1 cellular context compared by ENCODE assay signal in genomic region chr3:185823280-185824044, GRCh38.
TF ChIP-seq lines count a peak whose summit lies in the region.

No MANE protein-coding gene starts in this region.

TF ChIP-seq in HepG2, 621 proteins besides CTCF, POLR2A, EP300 and RAD21 (continued from another document and continues in another):
- TF ChIP-seq SP2 (CRISPR knock-in tag; IDR thresholded peaks at IDR 0.05) (no peak), ZSCAN31 (CRISPR knock-in tag; IDR thresholded peaks at IDR 0.05; ENCODE audit: low read depth) (no peak), ATF1 (CRISPR knock-in tag; IDR thresholded peaks at IDR 0.05) (no peak), ZNF484 (CRISPR knock-in tag; IDR thresholded peaks at IDR 0.05; ENCODE audit: borderline replicate concordance, low read depth) (no peak), ZNF605 (CRISPR knock-in tag; IDR thresholded peaks at IDR 0.05) (no peak), ZNF710 (CRISPR knock-in tag; IDR thresholded peaks at IDR 0.05; ENCODE audit: borderline replicate concordance) (no peak), IRF1 (CRISPR knock-in tag; IDR thresholded peaks at IDR 0.05; ENCODE audit: low read depth) (no peak), ZNF354B (CRISPR knock-in tag; IDR thresholded peaks at IDR 0.05) (no peak), ZNF143 (CRISPR knock-in tag; IDR thresholded peaks at IDR 0.05) (no peak), RFX1 (IDR thresholded peaks at IDR 0.05) (no peak), HINFP (CRISPR knock-in tag; IDR thresholded peaks at IDR 0.05; ENCODE audit: low read depth) (no peak), ELF1 (CRISPR knock-in tag; IDR thresholded peaks at IDR 0.05) (no peak), ZNF44 (CRISPR knock-in tag; IDR thresholded peaks at IDR 0.05) (no peak), ZNF614 (CRISPR knock-in tag; IDR thresholded peaks at IDR 0.05; ENCODE audit: borderline replicate concordance) (no peak), ZNF780A (CRISPR knock-in tag; IDR thresholded peaks at IDR 0.05) (no peak), ARNTL (CRISPR knock-in tag; IDR thresholded peaks at IDR 0.05) (peak; percentile 14; the same call in 1 of the 2 replicates), STAG1 (CRISPR knock-in tag; IDR thresholded peaks at IDR 0.05) (0 out of 2 replicates have a peak, but pooled peaks have one; percentile 15), ZNF33A (CRISPR knock-in tag; IDR thresholded peaks at IDR 0.05; ENCODE audit: borderline replicate concordance) (no peak), YEATS2 (CRISPR knock-in tag; IDR thresholded peaks at IDR 0.05; ENCODE audit: borderline replicate concordance) (no peak), ZNF552 (CRISPR knock-in tag; IDR thresholded peaks at IDR 0.05; ENCODE audit: borderline replicate concordance) (no peak), HDAC1 (CRISPR knock-in tag; IDR thresholded peaks at IDR 0.05) (0 out of 2 replicates have a peak, but pooled peaks have one; percentile 27), ZNF607 (CRISPR knock-in tag; IDR thresholded peaks at IDR 0.05; ENCODE audit: borderline replicate concordance) (no peak), SPEN (CRISPR knock-in tag; IDR thresholded peaks at IDR 0.05; ENCODE audit: low read depth) (no peak), CBFB (CRISPR knock-in tag; IDR thresholded peaks at IDR 0.05) (0 out of 2 replicates have a peak, but pooled peaks have one; percentile 14), MEIS2 (CRISPR knock-in tag; IDR thresholded peaks at IDR 0.05) (0 out of 2 replicates have a peak, but pooled peaks have one; percentile 45), SMAD3 (CRISPR knock-in tag; IDR thresholded peaks at IDR 0.05) (no peak), HDAC6 (IDR thresholded peaks at IDR 0.05; ENCODE audit: low read depth, low read length) (no peak), KMT2A (CRISPR knock-in tag; IDR thresholded peaks at IDR 0.05) (no peak), MLXIP (CRISPR knock-in tag; IDR thresholded peaks at IDR 0.05; ENCODE audit: borderline replicate concordance) (peak; percentile 30; the same call in 1 of the 2 replicates), TOE1 (CRISPR knock-in tag; IDR thresholded peaks at IDR 0.05) (no peak), AKAP8 (CRISPR knock-in tag; IDR thresholded peaks at IDR 0.05) (no peak), CHD4 (IDR thresholded peaks at IDR 0.05; ENCODE audit: borderline replicate concordance, low read length) (no peak), PHF8 (CRISPR knock-in tag; IDR thresholded peaks at IDR 0.05) (peak; percentile 61), ZBTB2 (CRISPR knock-in tag; IDR thresholded peaks at IDR 0.05; ENCODE audit: low read depth) (0 out of 2 replicates have a peak, but pooled peaks have one; percentile 24), RORA (CRISPR knock-in tag; IDR thresholded peaks at IDR 0.05) (no peak), HNRNPLL (IDR thresholded peaks at IDR 0.05; ENCODE audit: low read depth, low read length, poor library complexity, severe bottlenecking) (peak; percentile 42), NKX3-1 (CRISPR knock-in tag; IDR thresholded peaks at IDR 0.05) (no peak), MATR3 (CRISPR knock-in tag; IDR thresholded peaks at IDR 0.05) (no peak), CHCHD3 (CRISPR knock-in tag; IDR thresholded peaks at IDR 0.05) (no peak), PPARG (CRISPR knock-in tag; conservative IDR thresholded peaks at IDR 0.05) (0 out of 2 replicates have a peak, but pooled peaks have one; percentile 16)
- TF ChIP-seq, protein P1, sequence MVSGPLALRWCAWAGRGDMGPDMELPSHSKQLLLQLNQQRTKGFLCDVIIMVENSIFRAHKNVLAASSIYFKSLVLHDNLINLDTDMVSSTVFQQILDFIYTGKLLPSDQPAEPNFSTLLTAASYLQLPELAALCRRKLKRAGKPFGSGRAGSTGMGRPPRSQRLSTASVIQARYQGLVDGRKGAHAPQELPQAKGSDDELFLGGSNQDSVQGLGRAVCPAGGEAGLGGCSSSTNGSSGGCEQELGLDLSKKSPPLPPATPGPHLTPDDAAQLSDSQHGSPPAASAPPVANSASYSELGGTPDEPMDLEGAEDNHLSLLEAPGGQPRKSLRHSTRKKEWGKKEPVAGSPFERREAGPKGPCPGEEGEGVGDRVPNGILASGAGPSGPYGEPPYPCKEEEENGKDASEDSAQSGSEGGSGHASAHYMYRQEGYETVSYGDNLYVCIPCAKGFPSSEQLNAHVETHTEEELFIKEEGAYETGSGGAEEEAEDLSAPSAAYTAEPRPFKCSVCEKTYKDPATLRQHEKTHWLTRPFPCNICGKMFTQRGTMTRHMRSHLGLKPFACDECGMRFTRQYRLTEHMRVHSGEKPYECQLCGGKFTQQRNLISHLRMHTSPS (CRISPR knock-in tag; IDR thresholded peaks at IDR 0.05; ENCODE audit: low read depth), result no peak
- TF ChIP-seq, protein P2, sequence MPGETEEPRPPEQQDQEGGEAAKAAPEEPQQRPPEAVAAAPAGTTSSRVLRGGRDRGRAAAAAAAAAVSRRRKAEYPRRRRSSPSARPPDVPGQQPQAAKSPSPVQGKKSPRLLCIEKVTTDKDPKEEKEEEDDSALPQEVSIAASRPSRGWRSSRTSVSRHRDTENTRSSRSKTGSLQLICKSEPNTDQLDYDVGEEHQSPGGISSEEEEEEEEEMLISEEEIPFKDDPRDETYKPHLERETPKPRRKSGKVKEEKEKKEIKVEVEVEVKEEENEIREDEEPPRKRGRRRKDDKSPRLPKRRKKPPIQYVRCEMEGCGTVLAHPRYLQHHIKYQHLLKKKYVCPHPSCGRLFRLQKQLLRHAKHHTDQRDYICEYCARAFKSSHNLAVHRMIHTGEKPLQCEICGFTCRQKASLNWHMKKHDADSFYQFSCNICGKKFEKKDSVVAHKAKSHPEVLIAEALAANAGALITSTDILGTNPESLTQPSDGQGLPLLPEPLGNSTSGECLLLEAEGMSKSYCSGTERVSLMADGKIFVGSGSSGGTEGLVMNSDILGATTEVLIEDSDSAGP (CRISPR knock-in tag; IDR thresholded peaks at IDR 0.05; ENCODE audit: borderline replicate concordance), result peak; percentile 33; the same call in 1 of the 2 replicates
- TF ChIP-seq, protein P3, sequence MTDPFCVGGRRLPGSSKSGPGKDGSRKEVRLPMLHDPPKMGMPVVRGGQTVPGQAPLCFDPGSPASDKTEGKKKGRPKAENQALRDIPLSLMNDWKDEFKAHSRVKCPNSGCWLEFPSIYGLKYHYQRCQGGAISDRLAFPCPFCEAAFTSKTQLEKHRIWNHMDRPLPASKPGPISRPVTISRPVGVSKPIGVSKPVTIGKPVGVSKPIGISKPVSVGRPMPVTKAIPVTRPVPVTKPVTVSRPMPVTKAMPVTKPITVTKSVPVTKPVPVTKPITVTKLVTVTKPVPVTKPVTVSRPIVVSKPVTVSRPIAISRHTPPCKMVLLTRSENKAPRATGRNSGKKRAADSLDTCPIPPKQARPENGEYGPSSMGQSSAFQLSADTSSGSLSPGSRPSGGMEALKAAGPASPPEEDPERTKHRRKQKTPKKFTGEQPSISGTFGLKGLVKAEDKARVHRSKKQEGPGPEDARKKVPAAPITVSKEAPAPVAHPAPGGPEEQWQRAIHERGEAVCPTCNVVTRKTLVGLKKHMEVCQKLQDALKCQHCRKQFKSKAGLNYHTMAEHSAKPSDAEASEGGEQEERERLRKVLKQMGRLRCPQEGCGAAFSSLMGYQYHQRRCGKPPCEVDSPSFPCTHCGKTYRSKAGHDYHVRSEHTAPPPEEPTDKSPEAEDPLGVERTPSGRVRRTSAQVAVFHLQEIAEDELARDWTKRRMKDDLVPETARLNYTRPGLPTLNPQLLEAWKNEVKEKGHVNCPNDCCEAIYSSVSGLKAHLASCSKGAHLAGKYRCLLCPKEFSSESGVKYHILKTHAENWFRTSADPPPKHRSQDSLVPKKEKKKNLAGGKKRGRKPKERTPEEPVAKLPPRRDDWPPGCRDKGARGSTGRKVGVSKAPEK (CRISPR knock-in tag; IDR thresholded peaks at IDR 0.05; ENCODE audit: borderline replicate concordance), result no peak
- TF ChIP-seq, protein P4, sequence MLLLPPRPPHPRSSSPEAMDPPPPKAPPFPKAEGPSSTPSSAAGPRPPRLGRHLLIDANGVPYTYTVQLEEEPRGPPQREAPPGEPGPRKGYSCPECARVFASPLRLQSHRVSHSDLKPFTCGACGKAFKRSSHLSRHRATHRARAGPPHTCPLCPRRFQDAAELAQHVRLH (CRISPR knock-in tag; IDR thresholded peaks at IDR 0.05; ENCODE audit: borderline replicate concordance, low read depth), result peak; percentile 46; the same call in 1 of the 2 replicates
- TF ChIP-seq, protein P5, sequence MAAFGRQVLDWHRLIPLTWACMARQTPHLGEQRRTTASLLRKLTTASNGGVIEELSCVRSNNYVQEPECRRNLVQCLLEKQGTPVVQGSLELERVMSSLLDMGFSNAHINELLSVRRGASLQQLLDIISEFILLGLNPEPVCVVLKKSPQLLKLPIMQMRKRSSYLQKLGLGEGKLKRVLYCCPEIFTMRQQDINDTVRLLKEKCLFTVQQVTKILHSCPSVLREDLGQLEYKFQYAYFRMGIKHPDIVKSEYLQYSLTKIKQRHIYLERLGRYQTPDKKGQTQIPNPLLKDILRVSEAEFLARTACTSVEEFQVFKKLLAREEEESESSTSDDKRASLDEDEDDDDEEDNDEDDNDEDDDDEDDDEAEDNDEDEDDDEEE (CRISPR knock-in tag; IDR thresholded peaks at IDR 0.05), result no peak
- TF ChIP-seq, protein P6, sequence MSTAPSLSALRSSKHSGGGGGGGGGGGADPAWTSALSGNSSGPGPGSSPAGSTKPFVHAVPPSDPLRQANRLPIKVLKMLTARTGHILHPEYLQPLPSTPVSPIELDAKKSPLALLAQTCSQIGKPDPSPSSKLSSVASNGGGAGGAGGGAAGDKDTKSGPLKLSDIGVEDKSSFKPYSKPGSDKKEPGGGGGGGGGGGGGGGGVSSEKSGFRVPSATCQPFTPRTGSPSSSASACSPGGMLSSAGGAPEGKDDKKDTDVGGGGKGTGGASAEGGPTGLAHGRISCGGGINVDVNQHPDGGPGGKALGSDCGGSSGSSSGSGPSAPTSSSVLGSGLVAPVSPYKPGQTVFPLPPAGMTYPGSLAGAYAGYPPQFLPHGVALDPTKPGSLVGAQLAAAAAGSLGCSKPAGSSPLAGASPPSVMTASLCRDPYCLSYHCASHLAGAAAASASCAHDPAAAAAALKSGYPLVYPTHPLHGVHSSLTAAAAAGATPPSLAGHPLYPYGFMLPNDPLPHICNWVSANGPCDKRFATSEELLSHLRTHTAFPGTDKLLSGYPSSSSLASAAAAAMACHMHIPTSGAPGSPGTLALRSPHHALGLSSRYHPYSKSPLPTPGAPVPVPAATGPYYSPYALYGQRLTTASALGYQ (CRISPR knock-in tag; IDR thresholded peaks at IDR 0.05), result no peak
